In the genomic region with DNA sequence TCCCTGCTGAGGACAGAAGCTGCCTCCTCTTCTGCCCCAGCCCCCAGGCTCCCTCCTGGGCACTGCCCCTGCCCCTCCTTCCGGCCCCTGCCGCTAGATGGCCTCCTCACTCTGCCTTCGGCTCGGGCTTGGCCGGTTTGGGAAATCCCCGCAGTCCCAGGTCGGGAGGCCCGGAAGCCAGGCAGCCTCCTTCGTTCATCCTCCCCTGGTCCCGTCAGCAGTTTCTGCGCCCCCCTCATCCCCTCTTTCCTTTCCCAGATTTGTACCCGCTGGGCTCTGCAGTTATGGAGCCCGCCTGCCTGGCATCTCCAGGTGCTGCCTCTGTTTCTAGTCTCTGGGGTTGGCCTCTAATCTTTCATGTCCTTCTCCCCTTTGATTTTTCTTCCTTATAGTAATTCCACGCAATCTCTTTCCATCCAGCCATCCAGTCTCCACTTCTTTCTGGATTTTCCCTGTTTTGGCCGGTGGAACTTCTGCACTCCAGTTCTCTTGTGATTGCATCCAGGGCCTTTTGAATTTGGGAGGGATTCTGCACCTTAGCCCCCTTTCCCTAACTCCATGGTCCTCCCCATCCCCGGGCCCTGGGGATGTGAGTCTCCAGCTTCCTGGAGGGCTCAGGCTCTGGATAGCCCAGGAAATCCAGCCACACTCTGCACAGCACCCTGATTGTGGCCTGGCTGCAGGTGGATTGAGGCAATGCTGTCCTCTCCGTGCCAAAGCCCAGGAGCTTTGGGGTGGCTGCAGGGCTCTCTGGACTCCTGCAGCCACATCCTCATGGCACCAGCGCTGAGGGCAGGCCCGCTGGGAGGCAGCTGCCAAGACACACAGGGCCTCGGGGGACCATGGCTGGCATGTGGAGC, we compare ENCODE assay signal across 8 cellular contexts. TPM values are rescaled to one million over a fixed set of nuclear protein-coding genes. Genes with fewer than 3 reads are reported as not detected.
DNase-seq lines count a peak whose midpoint lies in the region; ATAC-seq and TF ChIP-seq lines count a peak whose summit lies in the region.

No MANE protein-coding gene starts in this region.

- H3K9me3 Mint-ChIP-seq in T-helper 2 cell treated with Interferon-gamma antibody and Interleukin-4, amounts not matched to agents 5 μg/mL and 100 μg/mL, for 36 hours: no peaks in the 10 kb centered on the region

- no peaks in the 10 kb centered on the region for H3K36me3 ChIP-seq in left lung

- in situ Hi-C loops in astrocyte of the spinal cord (cut with HindIII; ENCODE audit: low sequenced_read_pairs): no loop called here

- ATAC-seq in GM19372 (IDR thresholded peaks at IDR 0.05; ENCODE audit: low read depth, unreplicated experiment) (peak; percentile 87), HG03432 (IDR thresholded peaks at IDR 0.05; ENCODE audit: unreplicated experiment) (peak; percentile 93), left lung (peak; percentile 86)

- 24 to 25% methylated on average over 17 to 19 of the region's 20 CpGs for WGBS in lower leg skin, 2 donors

- no peak overlapping the region for H3K27ac ChIP-seq in left lung

- no peak overlapping the region for H3K27ac Mint-ChIP-seq in T-helper 2 cell treated with Interferon-gamma antibody and Interleukin-4, amounts not matched to agents 5 μg/mL and 100 μg/mL, for 36 hours

- peaks cover 16% of the 10 kb centered on the region for H3K4me1 Mint-ChIP-seq in T-helper 2 cell treated with Interferon-gamma antibody and Interleukin-4, amounts not matched to agents 5 μg/mL and 100 μg/mL, for 36 hours (ENCODE audit: low read depth)

- TF ChIP-seq CTCF in astrocyte of the spinal cord (IDR thresholded peaks at IDR 0.05; ENCODE audit: low read depth, low read length) (peak; percentile 93), left lung (IDR thresholded peaks at IDR 0.05) (peak; percentile 50 to 64), lower leg skin (IDR thresholded peaks at IDR 0.05) (no peak)

- no peak overlapping the region for H3K4me3 ChIP-seq in astrocyte of the spinal cord (ENCODE audit: low read depth, low read length)
- no peak overlapping the region for H3K4me3 ChIP-seq in left lung
- no peak overlapping the region for H3K4me3 ChIP-seq in lower leg skin (ENCODE audit: low read depth, poor library complexity, severe bottlenecking)

- intact Hi-C loops in left lung (cut with DNase I) (no loop called here), lower leg skin (cut with DNase I; ENCODE audit: low total_unique reads) (no loop called here)

- H3K4me3 Mint-ChIP-seq in T-helper 2 cell treated with Interferon-gamma antibody and Interleukin-4, amounts not matched to agents 5 μg/mL and 100 μg/mL, for 36 hours: peak overlapping the region; percentile 54

- peaks cover 39 to 82% of the 10 kb centered on the region in 2 donors for H3K27me3 ChIP-seq in left lung

- peak; percentile 10 for DNase-seq in DMS114 treated with DMSO at 0.1 percent for 48 hours (lab: John Stamatoyannopoulos, UW; ENCODE audit: unreplicated experiment)
- peak; percentile 60 for DNase-seq in T-helper 2 cell treated with Interferon-gamma antibody and Interleukin-4, amounts not matched to agents 5 μg/mL and 100 μg/mL, for 36 hours (ENCODE audit: low spot score)
- DNase-seq in astrocyte of the spinal cord (ENCODE audit: low read depth, low spot score): peak; percentile 33
- DNase-seq in left lung: peak; percentile 54 to 90
- peak; percentile 89 for DNase-seq in stimulated activated CD8-positive, alpha-beta memory T cell treated with anti-CD3 and anti-CD28 coated beads, Interleukin-4, amount 100 ng/mL, for 48 hours
- no peak for DNase-seq in lower leg skin (ENCODE audit: low spot score in 2 of 2)

- no peaks in the 10 kb centered on the region for H3K36me3 Mint-ChIP-seq in T-helper 2 cell treated with Interferon-gamma antibody and Interleukin-4, amounts not matched to agents 5 μg/mL and 100 μg/mL, for 36 hours (ENCODE audit: low read depth)

- TF ChIP-seq POLR2A in lower leg skin (IDR thresholded peaks at IDR 0.05): no peak

- peaks cover 43% of the 10 kb centered on the region for H3K27me3 Mint-ChIP-seq in T-helper 2 cell treated with Interferon-gamma antibody and Interleukin-4, amounts not matched to agents 5 μg/mL and 100 μg/mL, for 36 hours (ENCODE audit: low read depth)

- peaks cover 0 to 7% of the 10 kb centered on the region in 2 donors for H3K4me1 ChIP-seq in left lung

- H3K9me3 ChIP-seq in left lung: peaks cover 0 to 2% of the 10 kb centered on the region in 2 donors

RNA-seq across cellular contexts. Expression of gene SHH, which starts 3.3 kb away (rescaled TPM):
- total RNA-seq in left lung (1 to 10 TPM; 4.4 to 5.7 TPM), lower leg skin (not detected)

Comparison
In these comparisons a context has a peak if more than half of its experiments do, and no peak if none do; other contexts are left out.
1. DNase-seq: peak in DMS114 treated with DMSO at 0.1 percent for 48 hours (single experiment), T-helper 2 cell treated with Interferon-gamma antibody and Interleukin-4, amounts not matched to agents 5 μg/mL and 100 μg/mL, for 36 hours (single experiment), astrocyte of the spinal cord (single experiment), left lung (2 of 2) and stimulated activated CD8-positive, alpha-beta memory T cell treated with anti-CD3 and anti-CD28 coated beads, Interleukin-4, amount 100 ng/mL, for 48 hours (single experiment); none in lower leg skin (0 of 2).
2. CTCF ChIP-seq: peak in astrocyte of the spinal cord (single experiment) and left lung (2 of 2); none in lower leg skin (0 of 3).
3. RNA of gene SHH, which starts 3.3 kb away (total RNA-seq): 4.4 to 5.7 TPM in left lung; not detected in lower leg skin; every median in the first group is over 4 times any median in the second.
4. Peak in every context shown above with its lines, with median percentiles within 50 percentile points of each other: ATAC-seq.